11 cellular contexts compared by ENCODE assay signal in genomic region chr4:38383646-38384121, GRCh38.
"Had no signal": no experiment of that assay in that cellular context is flagged by ENCODE, and none has a peak within 500 bp of the region (broad histone marks: within the 10 kb centered on the region; RNA-seq: fewer than 3 reads in every experiment).

No MANE protein-coding gene starts in this region.

- H3K36me3 ChIP-seq: neutrophil had no signal

- H3K4me3 ChIP-seq: dorsolateral prefrontal cortex had no signal

- H3K27ac ChIP-seq: dorsolateral prefrontal cortex, neutrophil, VCaP had no signal

- H3K27me3 ChIP-seq: dorsolateral prefrontal cortex had no signal

- FAIRE-seq: small intestine had no signal

- DNase-seq: activated CD4-positive, alpha-beta T cell treated with anti-CD3 and anti-CD28 coated beads for 1 hour; activated CD4-positive, alpha-beta T cell treated with anti-CD3 and anti-CD28 coated beads, Interleukin-2, amount 50 U/mL, for 48 hours; activated naive CD4-positive, alpha-beta T cell treated with anti-CD3 and anti-CD28 coated beads, Interleukin-2, amount 50 U/mL, for 16 hours; dorsolateral prefrontal cortex; foreskin fibroblast; naive B cell; posterior cingulate gyrus; small intestine; stimulated activated naive CD8-positive, alpha-beta T cell treated with anti-CD3 and anti-CD28 coated beads, Interleukin-15, Interleukin-2, amounts not matched to agents 100 U/mL and 50 U/mL, for 24 hours had no signal

- H3K9me3 ChIP-seq: neutrophil had no signal

- ATAC-seq: stimulated activated naive CD8-positive, alpha-beta T cell treated with anti-CD3 and anti-CD28 coated beads, Interleukin-15, Interleukin-2, amounts not matched to agents 100 U/mL and 50 U/mL, for 24 hours had no signal
